ENCODE assay signal across 22 cellular contexts in genomic region chr13:100433475-100433874, GRCh38.
DNase-seq lines count a peak whose midpoint lies in the region; ATAC-seq and TF ChIP-seq lines count a peak whose summit lies in the region.
"Had no signal": no experiment of that assay in that cellular context is flagged by ENCODE, and none has a peak within 500 bp of the region (broad histone marks: within the 10 kb centered on the region; RNA-seq: fewer than 3 reads in every experiment).

No MANE protein-coding gene starts in this region.

- no peaks in the 10 kb centered on the region for H3K9me3 ChIP-seq in osteoblast (ENCODE audit: low read depth, low read length)
- no peaks in the 10 kb centered on the region for H3K9me3 ChIP-seq in stomach
- H3K9me3 ChIP-seq: BE2C, breast epithelium, upper lobe of right lung had no signal

- ATAC-seq in HG03025 (IDR thresholded peaks at IDR 0.05; ENCODE audit: low FRiP score, unreplicated experiment), result peak; percentile 31
- peak; percentile 43 for ATAC-seq in activated T-helper 17 cell treated with anti-CD3 and anti-CD28 coated beads, Interleukin-2, amount 50 U/mL, for 72 hours (replicated peaks)
- ATAC-seq in GM21390 (IDR thresholded peaks at IDR 0.05; ENCODE audit: unreplicated experiment), result no peak
- ATAC-seq in GM21619 (IDR thresholded peaks at IDR 0.05; ENCODE audit: unreplicated experiment), result no peak
- ATAC-seq: upper lobe of right lung had no signal

- no peaks in the 10 kb centered on the region for H4K20me1 ChIP-seq in osteoblast (ENCODE audit: insufficient read depth, low read length)

- DNase-seq in activated CD4-positive, alpha-beta T cell treated with anti-CD3 and anti-CD28 coated beads, Interleukin-2, amount 10 ng/mL, durations not matched to agents 24 days and 14 days, result peak; percentile 49
- no peak for DNase-seq in activated CD4-positive, alpha-beta T cell treated with anti-CD3 and anti-CD28 coated beads, Interleukin-2, amount 50 U/mL, for 1 hour
- DNase-seq in osteoblast (ENCODE audit: insufficient read length, low spot score, missing footprints), result no peak
- no peak for DNase-seq in stomach
- DNase-seq: 8988T; activated B cell treated with CpG ODN at 0.5 μM for 24 hours; activated naive CD8-positive, alpha-beta T cell treated with anti-CD3 and anti-CD28 coated beads, Interleukin-2, amount 50 U/mL, for 24 hours; BE2C; Calu3; NCI-H1436 treated with DMSO at 0.1 percent for 48 hours; NCI-H2171; NCI-H69; nephron progenitor cell; SIG-M5; stimulated activated CD4-positive, alpha-beta T cell treated with anti-CD3 and anti-CD28 coated beads, Interleukin-2, amount 100 ng/mL, for 24 hours; upper lobe of right lung had no signal

- peaks cover 20% of the 10 kb centered on the region for H3K36me3 Mint-ChIP-seq in activated CD4-positive, alpha-beta T cell treated with anti-CD3 and anti-CD28 coated beads, Interleukin-2, amount 10 ng/mL, durations not matched to agents 24 days and 14 days (ENCODE audit: low read depth)
- H3K36me3 Mint-ChIP-seq in activated T-helper 17 cell treated with anti-CD3 and anti-CD28 coated beads, Interleukin-2, amount 50 U/mL, for 72 hours (ENCODE audit: low read depth), result peaks cover 7% of the 10 kb centered on the region

- H3K4me3 ChIP-seq in osteoblast (ENCODE audit: insufficient read depth, low read length), result no peak overlapping the region
- no peak overlapping the region for H3K4me3 ChIP-seq in stomach
- H3K4me3 ChIP-seq: breast epithelium, upper lobe of right lung had no signal

- no peak for TF ChIP-seq CTCF in osteoblast (IDR thresholded peaks at IDR 0.05; ENCODE audit: extremely low read depth, low read depth, low read length)
- TF ChIP-seq CTCF in stomach (IDR thresholded peaks at IDR 0.05), result no peak

- peaks cover 11% of the 10 kb centered on the region for H3K9me3 Mint-ChIP-seq in activated CD4-positive, alpha-beta T cell treated with anti-CD3 and anti-CD28 coated beads, Interleukin-2, amount 10 ng/mL, durations not matched to agents 24 days and 14 days
- H3K9me3 Mint-ChIP-seq in activated T-helper 17 cell treated with anti-CD3 and anti-CD28 coated beads, Interleukin-2, amount 50 U/mL, for 72 hours, result no peaks in the 10 kb centered on the region

- H3K27ac Mint-ChIP-seq in activated CD4-positive, alpha-beta T cell treated with anti-CD3 and anti-CD28 coated beads, Interleukin-2, amount 10 ng/mL, durations not matched to agents 24 days and 14 days, result peak overlapping the region; percentile 26
- peak overlapping the region; percentile 4 for H3K27ac Mint-ChIP-seq in activated T-helper 17 cell treated with anti-CD3 and anti-CD28 coated beads, Interleukin-2, amount 50 U/mL, for 72 hours
- H3K27ac Mint-ChIP-seq: activated B cell treated with CpG ODN at 0.5 μM for 24 hours, nephron progenitor cell had no signal

- H2AFZ ChIP-seq in osteoblast (ENCODE audit: low read length), result no peak overlapping the region

- H3K4me2 ChIP-seq in osteoblast (ENCODE audit: insufficient read depth, low read length), result no peak overlapping the region

- H3K36me3 ChIP-seq in osteoblast (ENCODE audit: insufficient read depth, low read length) (peaks cover 4% of the 10 kb centered on the region), stomach (peaks cover 0 to 54% (median 38%) of the 10 kb centered on the region in 4 donors)
- H3K36me3 ChIP-seq: BE2C, breast epithelium, upper lobe of right lung had no signal

- intact Hi-C loops in activated CD4-positive, alpha-beta T cell treated with anti-CD3 and anti-CD28 coated beads, Interleukin-2, amount 10 ng/mL, durations not matched to agents 24 days and 14 days (cut with micrococcal nuclease), result no loop called here
- intact Hi-C loops in stomach (cut with DNase I; ENCODE audit: low total_unique reads), result no loop called here

- H3K27me3 ChIP-seq in osteoblast (ENCODE audit: insufficient read depth, low read length) (no peaks in the 10 kb centered on the region), stomach (no peaks in the 10 kb centered on the region)
- H3K27me3 ChIP-seq: BE2C, breast epithelium, upper lobe of right lung had no signal

- H3K79me2 ChIP-seq in osteoblast (ENCODE audit: insufficient read depth, low read length), result no peaks in the 10 kb centered on the region

- peaks cover 31% of the 10 kb centered on the region for H3K4me1 Mint-ChIP-seq in activated CD4-positive, alpha-beta T cell treated with anti-CD3 and anti-CD28 coated beads, Interleukin-2, amount 10 ng/mL, durations not matched to agents 24 days and 14 days
- H3K4me1 Mint-ChIP-seq in activated T-helper 17 cell treated with anti-CD3 and anti-CD28 coated beads, Interleukin-2, amount 50 U/mL, for 72 hours, result peaks cover 6% of the 10 kb centered on the region
- H3K4me1 Mint-ChIP-seq: activated B cell treated with CpG ODN at 0.5 μM for 24 hours had no signal

- TF ChIP-seq EP300 in stomach (IDR thresholded peaks at IDR 0.05), result no peak

- H3K27me3 Mint-ChIP-seq in activated CD4-positive, alpha-beta T cell treated with anti-CD3 and anti-CD28 coated beads, Interleukin-2, amount 10 ng/mL, durations not matched to agents 24 days and 14 days, result no peaks in the 10 kb centered on the region
- no peaks in the 10 kb centered on the region for H3K27me3 Mint-ChIP-seq in activated T-helper 17 cell treated with anti-CD3 and anti-CD28 coated beads, Interleukin-2, amount 50 U/mL, for 72 hours
- H3K27me3 Mint-ChIP-seq: activated B cell treated with CpG ODN at 0.5 μM for 24 hours; activated naive CD8-positive, alpha-beta T cell treated with anti-CD3 and anti-CD28 coated beads, Interleukin-2, amount 50 U/mL, for 24 hours; progenitor cell of endocrine pancreas had no signal

- H3K4me1 ChIP-seq in osteoblast (ENCODE audit: insufficient read depth, low read length) (peaks cover 13% of the 10 kb centered on the region), stomach (no peaks in the 10 kb centered on the region)
- H3K4me1 ChIP-seq: BE2C, breast epithelium, upper lobe of right lung had no signal

- H3K4me3 Mint-ChIP-seq in activated CD4-positive, alpha-beta T cell treated with anti-CD3 and anti-CD28 coated beads, Interleukin-2, amount 10 ng/mL, durations not matched to agents 24 days and 14 days, result peak overlapping the region; percentile 22
- no peak overlapping the region for H3K4me3 Mint-ChIP-seq in activated T-helper 17 cell treated with anti-CD3 and anti-CD28 coated beads, Interleukin-2, amount 50 U/mL, for 72 hours
- H3K4me3 Mint-ChIP-seq: activated B cell treated with CpG ODN at 0.5 μM for 24 hours; activated naive CD8-positive, alpha-beta T cell treated with anti-CD3 and anti-CD28 coated beads, Interleukin-2, amount 50 U/mL, for 24 hours; nephron progenitor cell had no signal

- TF ChIP-seq POLR2A in stomach (IDR thresholded peaks at IDR 0.05), result no peak

- H3K27ac ChIP-seq in osteoblast (ENCODE audit: low read depth, low read length) (peak overlapping the region; percentile 18), stomach (no peak overlapping the region)
- H3K27ac ChIP-seq: breast epithelium, upper lobe of right lung had no signal

Comparison
In these comparisons a context has a peak if more than half of its experiments do, and no peak if none do; other contexts are left out.
1. ATAC-seq: peak in HG03025 (single experiment) and activated T-helper 17 cell treated with anti-CD3 and anti-CD28 coated beads, Interleukin-2, amount 50 U/mL, for 72 hours (single experiment); none in GM21390 (single experiment) and GM21619 (single experiment).